ENCODE assay signal across 15 cellular contexts in genomic region chr1:241591317-241591716, GRCh38. TPM values are rescaled to one million over a fixed set of nuclear protein-coding genes. Genes with fewer than 3 reads are reported as not detected.
DNase-seq lines count a peak whose midpoint lies in the region; ATAC-seq, FAIRE-seq and TF ChIP-seq lines count a peak whose summit lies in the region.
"Had no signal": no experiment of that assay in that cellular context is flagged by ENCODE, and none has a peak within 500 bp of the region (broad histone marks: within the 10 kb centered on the region; RNA-seq: fewer than 3 reads in every experiment).

No MANE protein-coding gene starts in this region.

- no peak for ATAC-seq in HG03469 (IDR thresholded peaks at IDR 0.05; ENCODE audit: unreplicated experiment)
- ATAC-seq in activated CD4-positive, CD25-positive, alpha-beta regulatory T cell treated with anti-CD3 and anti-CD28 coated beads, Interleukin-2, amount 50 U/mL, for 24 hours = no peak
- ATAC-seq: Right ventricle myocardium inferior had no signal

- peak; percentile 33 for FAIRE-seq in H54 (lab: Jason Lieb, UNC)

- DNase-seq in AG08396 (ENCODE audit: low spot score) (peak; percentile 24), H54 (ENCODE audit: insufficient read length, low spot score) (no peak), amniotic epithelial cell (ENCODE audit: low read depth) (peak; percentile 34), kidney glomerular epithelial cell (lab: John Stamatoyannopoulos, UW) (peak; percentile 58), KG1 (lab: John Stamatoyannopoulos, UW) (no peak), cardiac septum (ENCODE audit: low spot score) (no peak)
- DNase-seq: activated CD4-positive, CD25-positive, alpha-beta regulatory T cell treated with anti-CD3 and anti-CD28 coated beads, Interleukin-2, amount 50 U/mL, for 72 hours; activated naive CD4-positive, alpha-beta T cell treated with Interleukin-2 at 50 U/mL for 16 hours; CD4-positive, alpha-beta T cell; effector memory CD4-positive, alpha-beta T cell; right lobe of liver; tibial artery had no signal

- intact Hi-C loops in cardiac septum (cut with DNase I) = no loop called here

- no peak for TF ChIP-seq POLR2A in H54 (IDR thresholded peaks at IDR 0.05; ENCODE audit: low read depth, low read length)

RNA-seq across cellular contexts. Expression of gene CHML, which starts 48.9 kb away (rescaled TPM):
- total RNA-seq in cardiac septum = 5.7 TPM

RNA-seq across cellular contexts. Expression of gene OPN3, which starts 48.9 kb away (rescaled TPM):
- 5.7 TPM for total RNA-seq in cardiac septum

RNA-seq across cellular contexts. Expression of gene KMO, which starts 59.1 kb away (rescaled TPM):
- total RNA-seq in cardiac septum = 0.13 TPM
- total RNA-seq: CD4-positive, alpha-beta T cell had no signal

Comparison
In these comparisons a context has a peak if more than half of its experiments do, and no peak if none do; other contexts are left out.
1. DNase-seq: peak in AG08396 (single experiment), amniotic epithelial cell (single experiment) and kidney glomerular epithelial cell (single experiment); none in H54 (single experiment), KG1 (single experiment) and cardiac septum (single experiment).